1 cellular context compared by ENCODE assay signal in the genomic region with DNA sequence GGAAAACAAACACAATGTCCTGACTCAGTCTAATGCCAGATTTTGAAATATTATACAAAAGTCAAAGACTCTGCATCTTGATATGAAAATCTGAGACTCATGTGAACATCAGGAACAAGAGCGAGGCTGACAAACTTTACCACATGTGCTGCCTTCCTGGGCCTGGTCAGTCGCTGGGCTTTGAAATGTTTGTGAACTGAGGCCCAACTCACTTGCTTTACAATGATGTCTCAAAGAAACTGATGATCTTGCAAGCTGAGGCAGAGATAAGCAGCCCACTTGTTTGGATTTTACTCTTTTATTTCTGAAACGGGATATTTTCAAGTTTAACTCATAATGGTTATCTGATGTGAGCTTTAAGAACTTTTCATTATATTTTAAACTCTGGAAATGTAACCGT.
TF ChIP-seq lines count a peak whose summit lies in the region.

No MANE protein-coding gene starts in this region.

TF ChIP-seq in GM23338, 12 proteins besides CTCF, POLR2A, EP300 and RAD21:
- no peak for TF ChIP-seq POLR2AphosphoS5 (IDR thresholded peaks at IDR 0.05; ENCODE audit: low read depth)
- TF ChIP-seq, protein P1, sequence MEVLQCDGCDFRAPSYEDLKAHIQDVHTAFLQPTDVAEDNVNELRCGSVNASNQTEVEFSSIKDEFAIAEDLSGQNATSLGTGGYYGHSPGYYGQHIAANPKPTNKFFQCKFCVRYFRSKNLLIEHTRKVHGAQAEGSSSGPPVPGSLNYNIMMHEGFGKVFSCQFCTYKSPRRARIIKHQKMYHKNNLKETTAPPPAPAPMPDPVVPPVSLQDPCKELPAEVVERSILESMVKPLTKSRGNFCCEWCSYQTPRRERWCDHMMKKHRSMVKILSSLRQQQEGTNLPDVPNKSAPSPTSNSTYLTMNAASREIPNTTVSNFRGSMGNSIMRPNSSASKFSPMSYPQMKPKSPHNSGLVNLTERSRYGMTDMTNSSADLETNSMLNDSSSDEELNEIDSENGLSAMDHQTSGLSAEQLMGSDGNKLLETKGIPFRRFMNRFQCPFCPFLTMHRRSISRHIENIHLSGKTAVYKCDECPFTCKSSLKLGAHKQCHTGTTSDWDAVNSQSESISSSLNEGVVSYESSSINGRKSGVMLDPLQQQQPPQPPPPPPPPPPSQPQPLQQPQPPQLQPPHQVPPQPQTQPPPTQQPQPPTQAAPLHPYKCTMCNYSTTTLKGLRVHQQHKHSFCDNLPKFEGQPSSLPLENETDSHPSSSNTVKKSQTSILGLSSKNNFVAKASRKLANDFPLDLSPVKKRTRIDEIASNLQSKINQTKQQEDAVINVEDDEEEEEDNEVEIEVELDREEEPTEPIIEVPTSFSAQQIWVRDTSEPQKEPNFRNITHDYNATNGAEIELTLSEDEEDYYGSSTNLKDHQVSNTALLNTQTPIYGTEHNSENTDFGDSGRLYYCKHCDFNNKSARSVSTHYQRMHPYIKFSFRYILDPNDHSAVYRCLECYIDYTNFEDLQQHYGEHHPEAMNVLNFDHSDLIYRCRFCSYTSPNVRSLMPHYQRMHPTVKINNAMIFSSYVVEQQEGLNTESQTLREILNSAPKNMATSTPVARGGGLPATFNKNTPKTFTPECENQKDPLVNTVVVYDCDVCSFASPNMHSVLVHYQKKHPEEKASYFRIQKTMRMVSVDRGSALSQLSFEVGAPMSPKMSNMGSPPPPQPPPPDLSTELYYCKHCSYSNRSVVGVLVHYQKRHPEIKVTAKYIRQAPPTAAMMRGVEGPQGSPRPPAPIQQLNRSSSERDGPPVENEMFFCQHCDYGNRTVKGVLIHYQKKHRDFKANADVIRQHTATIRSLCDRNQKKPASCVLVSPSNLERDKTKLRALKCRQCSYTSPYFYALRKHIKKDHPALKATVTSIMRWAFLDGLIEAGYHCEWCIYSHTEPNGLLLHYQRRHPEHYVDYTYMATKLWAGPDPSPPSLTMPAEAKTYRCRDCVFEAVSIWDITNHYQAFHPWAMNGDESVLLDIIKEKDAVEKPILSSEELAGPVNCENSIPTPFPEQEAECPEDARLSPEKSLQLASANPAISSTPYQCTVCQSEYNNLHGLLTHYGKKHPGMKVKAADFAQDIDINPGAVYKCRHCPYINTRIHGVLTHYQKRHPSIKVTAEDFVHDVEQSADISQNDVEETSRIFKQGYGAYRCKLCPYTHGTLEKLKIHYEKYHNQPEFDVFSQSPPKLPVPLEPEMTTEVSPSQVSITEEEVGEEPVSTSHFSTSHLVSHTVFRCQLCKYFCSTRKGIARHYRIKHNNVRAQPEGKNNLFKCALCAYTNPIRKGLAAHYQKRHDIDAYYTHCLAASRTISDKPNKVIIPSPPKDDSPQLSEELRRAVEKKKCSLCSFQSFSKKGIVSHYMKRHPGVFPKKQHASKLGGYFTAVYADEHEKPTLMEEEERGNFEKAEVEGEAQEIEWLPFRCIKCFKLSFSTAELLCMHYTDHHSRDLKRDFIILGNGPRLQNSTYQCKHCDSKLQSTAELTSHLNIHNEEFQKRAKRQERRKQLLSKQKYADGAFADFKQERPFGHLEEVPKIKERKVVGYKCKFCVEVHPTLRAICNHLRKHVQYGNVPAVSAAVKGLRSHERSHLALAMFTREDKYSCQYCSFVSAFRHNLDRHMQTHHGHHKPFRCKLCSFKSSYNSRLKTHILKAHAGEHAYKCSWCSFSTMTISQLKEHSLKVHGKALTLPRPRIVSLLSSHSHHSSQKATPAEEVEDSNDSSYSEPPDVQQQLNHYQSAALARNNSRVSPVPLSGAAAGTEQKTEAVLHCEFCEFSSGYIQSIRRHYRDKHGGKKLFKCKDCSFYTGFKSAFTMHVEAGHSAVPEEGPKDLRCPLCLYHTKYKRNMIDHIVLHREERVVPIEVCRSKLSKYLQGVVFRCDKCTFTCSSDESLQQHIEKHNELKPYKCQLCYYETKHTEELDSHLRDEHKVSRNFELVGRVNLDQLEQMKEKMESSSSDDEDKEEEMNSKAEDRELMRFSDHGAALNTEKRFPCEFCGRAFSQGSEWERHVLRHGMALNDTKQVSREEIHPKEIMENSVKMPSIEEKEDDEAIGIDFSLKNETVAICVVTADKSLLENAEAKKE (CRISPR knock-in tag; IDR thresholded peaks at IDR 0.05), result no peak
- no peak for TF ChIP-seq ZNF331 (CRISPR knock-in tag; IDR thresholded peaks at IDR 0.05; ENCODE audit: low read depth)
- no peak for TF ChIP-seq EZH2 (IDR thresholded peaks at IDR 0.05; ENCODE audit: low read depth, unreplicated experiment)
- TF ChIP-seq STAT1 (IDR thresholded peaks at IDR 0.05; ENCODE audit: unreplicated experiment), result no peak
- TF ChIP-seq, protein P2, sequence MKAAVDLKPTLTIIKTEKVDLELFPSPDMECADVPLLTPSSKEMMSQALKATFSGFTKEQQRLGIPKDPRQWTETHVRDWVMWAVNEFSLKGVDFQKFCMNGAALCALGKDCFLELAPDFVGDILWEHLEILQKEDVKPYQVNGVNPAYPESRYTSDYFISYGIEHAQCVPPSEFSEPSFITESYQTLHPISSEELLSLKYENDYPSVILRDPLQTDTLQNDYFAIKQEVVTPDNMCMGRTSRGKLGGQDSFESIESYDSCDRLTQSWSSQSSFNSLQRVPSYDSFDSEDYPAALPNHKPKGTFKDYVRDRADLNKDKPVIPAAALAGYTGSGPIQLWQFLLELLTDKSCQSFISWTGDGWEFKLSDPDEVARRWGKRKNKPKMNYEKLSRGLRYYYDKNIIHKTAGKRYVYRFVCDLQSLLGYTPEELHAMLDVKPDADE (IDR thresholded peaks at IDR 0.05), result no peak
- no peak for TF ChIP-seq JUNB (IDR thresholded peaks at IDR 0.05; ENCODE audit: unreplicated experiment)
- TF ChIP-seq ZNF114 (CRISPR knock-in tag; IDR thresholded peaks at IDR 0.05), result no peak
- no peak for TF ChIP-seq CREB1 (CRISPR knock-in tag; IDR thresholded peaks at IDR 0.05; ENCODE audit: low read depth)
- TF ChIP-seq, protein P3, sequence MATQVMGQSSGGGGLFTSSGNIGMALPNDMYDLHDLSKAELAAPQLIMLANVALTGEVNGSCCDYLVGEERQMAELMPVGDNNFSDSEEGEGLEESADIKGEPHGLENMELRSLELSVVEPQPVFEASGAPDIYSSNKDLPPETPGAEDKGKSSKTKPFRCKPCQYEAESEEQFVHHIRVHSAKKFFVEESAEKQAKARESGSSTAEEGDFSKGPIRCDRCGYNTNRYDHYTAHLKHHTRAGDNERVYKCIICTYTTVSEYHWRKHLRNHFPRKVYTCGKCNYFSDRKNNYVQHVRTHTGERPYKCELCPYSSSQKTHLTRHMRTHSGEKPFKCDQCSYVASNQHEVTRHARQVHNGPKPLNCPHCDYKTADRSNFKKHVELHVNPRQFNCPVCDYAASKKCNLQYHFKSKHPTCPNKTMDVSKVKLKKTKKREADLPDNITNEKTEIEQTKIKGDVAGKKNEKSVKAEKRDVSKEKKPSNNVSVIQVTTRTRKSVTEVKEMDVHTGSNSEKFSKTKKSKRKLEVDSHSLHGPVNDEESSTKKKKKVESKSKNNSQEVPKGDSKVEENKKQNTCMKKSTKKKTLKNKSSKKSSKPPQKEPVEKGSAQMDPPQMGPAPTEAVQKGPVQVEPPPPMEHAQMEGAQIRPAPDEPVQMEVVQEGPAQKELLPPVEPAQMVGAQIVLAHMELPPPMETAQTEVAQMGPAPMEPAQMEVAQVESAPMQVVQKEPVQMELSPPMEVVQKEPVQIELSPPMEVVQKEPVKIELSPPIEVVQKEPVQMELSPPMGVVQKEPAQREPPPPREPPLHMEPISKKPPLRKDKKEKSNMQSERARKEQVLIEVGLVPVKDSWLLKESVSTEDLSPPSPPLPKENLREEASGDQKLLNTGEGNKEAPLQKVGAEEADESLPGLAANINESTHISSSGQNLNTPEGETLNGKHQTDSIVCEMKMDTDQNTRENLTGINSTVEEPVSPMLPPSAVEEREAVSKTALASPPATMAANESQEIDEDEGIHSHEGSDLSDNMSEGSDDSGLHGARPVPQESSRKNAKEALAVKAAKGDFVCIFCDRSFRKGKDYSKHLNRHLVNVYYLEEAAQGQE (IDR thresholded peaks at IDR 0.05; ENCODE audit: unreplicated experiment), result no peak
- no peak for TF ChIP-seq NANOG (IDR thresholded peaks at IDR 0.05; ENCODE audit: borderline replicate concordance)
- no peak for TF ChIP-seq EZH2phosphoT487 (IDR thresholded peaks at IDR 0.05; ENCODE audit: unreplicated experiment)
